In genomic region chr7:158858592-158859503, GRCh38 we compare ENCODE assay signal across 11 cellular contexts. TPM values are rescaled to one million over a fixed set of nuclear protein-coding genes. Genes with fewer than 3 reads are reported as not detected.
DNase-seq lines count a peak whose midpoint lies in the region; ATAC-seq, FAIRE-seq and TF ChIP-seq lines count a peak whose summit lies in the region.
"Had no signal": no experiment of that assay in that cellular context is flagged by ENCODE, and none has a peak within 500 bp of the region (broad histone marks: within the 10 kb centered on the region; RNA-seq: fewer than 3 reads in every experiment).

No MANE protein-coding gene starts in this region.

- peak overlapping the region in 1 of 2 donors; percentile 29 for H3K4me3 ChIP-seq in kidney (ENCODE audit: low read length in 2 of 2)

- H3K9ac ChIP-seq in kidney (ENCODE audit: low read length in 2 of 2) = peak overlapping the region in 1 of 2 donors; percentile 51

- TF ChIP-seq CTCF in kidney (IDR thresholded peaks at IDR 0.05; ENCODE audit: borderline replicate concordance, extremely low read depth, insufficient read depth) = no peak

- peaks cover 4% of the 10 kb centered on the region for H3K36me3 Mint-ChIP-seq in stimulated activated naive CD8-positive, alpha-beta T cell treated with anti-CD3 and anti-CD28 coated beads, Interleukin-15, Interleukin-2, amounts not matched to agents 100 ng/mL and 50 ng/mL, for 24 hours (ENCODE audit: low read depth)
- H3K36me3 Mint-ChIP-seq in activated T-helper 1 cell treated with anti-CD3 and anti-CD28 coated beads, Interleukin-12 subunit alpha, Interleukin-12 subunit beta, Interleukin-2, Interleukin-4 antibody, amounts not matched to agents 30 ng/mL and 10 ng/mL and 1 ng/mL, durations not matched to agents 14 hours and 24 hours and 36 hours (ENCODE audit: low read depth) = peaks cover 2% of the 10 kb centered on the region

- H3K27ac Mint-ChIP-seq in stimulated activated naive CD8-positive, alpha-beta T cell treated with anti-CD3 and anti-CD28 coated beads, Interleukin-15, Interleukin-2, amounts not matched to agents 100 ng/mL and 50 ng/mL, for 24 hours = peak overlapping the region; percentile 72
- peak overlapping the region; percentile 89 for H3K27ac Mint-ChIP-seq in activated T-helper 1 cell treated with anti-CD3 and anti-CD28 coated beads, Interleukin-12 subunit alpha, Interleukin-12 subunit beta, Interleukin-2, Interleukin-4 antibody, amounts not matched to agents 30 ng/mL and 10 ng/mL and 1 ng/mL, durations not matched to agents 14 hours and 24 hours and 36 hours

- H3K4me1 Mint-ChIP-seq in stimulated activated naive CD8-positive, alpha-beta T cell treated with anti-CD3 and anti-CD28 coated beads, Interleukin-15, Interleukin-2, amounts not matched to agents 100 ng/mL and 50 ng/mL, for 24 hours (ENCODE audit: low read depth) = peaks cover 33% of the 10 kb centered on the region
- H3K4me1 Mint-ChIP-seq in activated T-helper 1 cell treated with anti-CD3 and anti-CD28 coated beads, Interleukin-12 subunit alpha, Interleukin-12 subunit beta, Interleukin-2, Interleukin-4 antibody, amounts not matched to agents 30 ng/mL and 10 ng/mL and 1 ng/mL, durations not matched to agents 14 hours and 24 hours and 36 hours (ENCODE audit: low read depth) = peaks cover 46% of the 10 kb centered on the region

- H3K9me3 ChIP-seq in kidney (ENCODE audit: control insufficient read depth in 1 of 2, low read length in 2 of 2) = no peaks in the 10 kb centered on the region

- intact Hi-C loops in activated T-helper 1 cell treated with anti-CD3 and anti-CD28 coated beads, Interleukin-12 subunit alpha, Interleukin-12 subunit beta, Interleukin-2, Interleukin-4 antibody, amounts not matched to agents 30 ng/mL and 10 ng/mL and 1 ng/mL, durations not matched to agents 14 hours and 24 hours and 36 hours (cut with micrococcal nuclease) = loop anchor here (5.0 kb wide), 1 partner anchor 202 kb away; no protein-coding TSS in a partner anchor
- intact Hi-C loops in kidney (cut with DNase I) = no loop called here

- no peak for ATAC-seq in stimulated activated naive CD8-positive, alpha-beta T cell treated with anti-CD3 and anti-CD28 coated beads, Interleukin-15, Interleukin-2, amounts not matched to agents 100 U/mL and 50 U/mL, for 24 hours
- no peak for ATAC-seq in HG02610 (IDR thresholded peaks at IDR 0.05; ENCODE audit: unreplicated experiment)

- peaks cover 7 to 12% of the 10 kb centered on the region in 2 donors for H3K4me1 ChIP-seq in kidney (ENCODE audit: control insufficient read depth in 1 of 2, insufficient read depth in 1 of 2, low read depth in 1 of 2, low read length in 2 of 2)

- H3K27me3 Mint-ChIP-seq in stimulated activated naive CD8-positive, alpha-beta T cell treated with anti-CD3 and anti-CD28 coated beads, Interleukin-15, Interleukin-2, amounts not matched to agents 100 ng/mL and 50 ng/mL, for 24 hours = no peaks in the 10 kb centered on the region
- peaks cover 2% of the 10 kb centered on the region for H3K27me3 Mint-ChIP-seq in activated T-helper 1 cell treated with anti-CD3 and anti-CD28 coated beads, Interleukin-12 subunit alpha, Interleukin-12 subunit beta, Interleukin-2, Interleukin-4 antibody, amounts not matched to agents 30 ng/mL and 10 ng/mL and 1 ng/mL, durations not matched to agents 14 hours and 24 hours and 36 hours (ENCODE audit: insufficient read depth)

- no peak for TF ChIP-seq POLR2A in GM12892 (IDR thresholded peaks at IDR 0.05; ENCODE audit: low read depth, low read length)

- DNase-seq in stimulated activated naive CD8-positive, alpha-beta T cell treated with anti-CD3 and anti-CD28 coated beads, Interleukin-15, Interleukin-2, amounts not matched to agents 100 U/mL and 50 U/mL, for 24 hours = no peak
- no peak for DNase-seq in activated T-helper 1 cell treated with anti-CD3 and anti-CD28 coated beads, Interleukin-12 subunit alpha, Interleukin-12 subunit beta, Interleukin-2, Interleukin-4 antibody, amounts not matched to agents 30 ng/mL and 10 ng/mL and 1 ng/mL, durations not matched to agents 14 hours and 24 hours and 36 hours (ENCODE audit: low spot score)
- DNase-seq in kidney = peak; percentile 39
- DNase-seq in GM12892 (ENCODE audit: insufficient read length) = no peak
- no peak for DNase-seq in retina
- DNase-seq in DMS79 (lab: John Stamatoyannopoulos, UW) = no peak
- DNase-seq: activated effector memory CD4-positive, alpha-beta T cell treated with Interleukin-2 at 50 U/mL for 16 hours; MV-4-11; occipital lobe had no signal

- H3K4me3 Mint-ChIP-seq in stimulated activated naive CD8-positive, alpha-beta T cell treated with anti-CD3 and anti-CD28 coated beads, Interleukin-15, Interleukin-2, amounts not matched to agents 100 ng/mL and 50 ng/mL, for 24 hours = peak overlapping the region; percentile 84
- H3K4me3 Mint-ChIP-seq in activated T-helper 1 cell treated with anti-CD3 and anti-CD28 coated beads, Interleukin-12 subunit alpha, Interleukin-12 subunit beta, Interleukin-2, Interleukin-4 antibody, amounts not matched to agents 30 ng/mL and 10 ng/mL and 1 ng/mL, durations not matched to agents 14 hours and 24 hours and 36 hours = peak overlapping the region; percentile 83

- FAIRE-seq in kidney (lab: Jason Lieb, UNC) (no peak), GM12892 (lab: Jason Lieb, UNC) (no peak)

- peak overlapping the region in 1 of 2 donors; percentile 32 for H3K27ac ChIP-seq in kidney (ENCODE audit: low read depth in 2 of 2, low read length in 2 of 2)

- no peaks in the 10 kb centered on the region for H3K9me3 Mint-ChIP-seq in stimulated activated naive CD8-positive, alpha-beta T cell treated with anti-CD3 and anti-CD28 coated beads, Interleukin-15, Interleukin-2, amounts not matched to agents 100 ng/mL and 50 ng/mL, for 24 hours
- no peaks in the 10 kb centered on the region for H3K9me3 Mint-ChIP-seq in activated T-helper 1 cell treated with anti-CD3 and anti-CD28 coated beads, Interleukin-12 subunit alpha, Interleukin-12 subunit beta, Interleukin-2, Interleukin-4 antibody, amounts not matched to agents 30 ng/mL and 10 ng/mL and 1 ng/mL, durations not matched to agents 14 hours and 24 hours and 36 hours

- no peaks in the 10 kb centered on the region for H3K36me3 ChIP-seq in kidney (ENCODE audit: control insufficient read depth in 1 of 2, insufficient read depth in 2 of 2, low read length in 2 of 2)

RNA-seq across cellular contexts. Expression of gene DYNC2I1, which starts 2.5 kb away (rescaled TPM):
- total RNA-seq in activated T-helper 1 cell treated with anti-CD3 and anti-CD28 coated beads, Interleukin-12 subunit alpha, Interleukin-12 subunit beta, Interleukin-2, Interleukin-4 antibody, amounts not matched to agents 30 ng/mL and 10 ng/mL and 1 ng/mL, durations not matched to agents 14 hours and 24 hours and 36 hours = 11.7 and 16.7 TPM in 2 replicates
- 32.0 TPM for total RNA-seq in kidney
- 12.0 TPM for polyA plus RNA-seq in kidney (ENCODE audit: insufficient read depth, low read depth, low replicate concordance)
- 14.6 TPM for polyA plus RNA-seq in GM12892 (2012; ENCODE audit: missing spikeins)

RNA-seq across cellular contexts. Expression of gene ESYT2, which starts 29.5 kb away (rescaled TPM):
- 59.1 and 63.1 TPM in 2 replicates for total RNA-seq in activated T-helper 1 cell treated with anti-CD3 and anti-CD28 coated beads, Interleukin-12 subunit alpha, Interleukin-12 subunit beta, Interleukin-2, Interleukin-4 antibody, amounts not matched to agents 30 ng/mL and 10 ng/mL and 1 ng/mL, durations not matched to agents 14 hours and 24 hours and 36 hours
- total RNA-seq in kidney = 95.8 TPM
- 19.4 TPM for polyA plus RNA-seq in kidney (ENCODE audit: insufficient read depth, low read depth, low replicate concordance)
- 22.7 TPM for polyA plus RNA-seq in GM12892 (2012; ENCODE audit: missing spikeins)
